In the genomic region with DNA sequence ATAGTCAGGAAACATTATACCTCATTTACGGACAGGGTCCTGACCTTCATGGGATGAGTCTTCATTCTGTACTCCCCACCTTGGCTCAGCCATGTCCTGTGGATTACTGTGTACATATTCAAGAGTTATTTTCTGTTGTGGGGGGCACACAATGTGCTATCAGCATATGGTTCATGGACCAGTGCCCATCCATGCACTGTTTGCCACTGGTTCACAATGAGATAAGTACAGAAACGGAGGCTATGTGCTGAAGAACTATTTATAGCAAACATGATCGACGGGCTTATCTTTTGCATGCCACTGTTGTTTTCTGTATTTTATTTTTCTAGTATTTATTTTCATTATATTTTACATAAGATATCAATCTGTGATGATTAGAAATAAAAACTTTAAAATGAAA, we compare ENCODE assay signal across 15 cellular contexts. TPM values are rescaled to one million over a fixed set of nuclear protein-coding genes. Genes with fewer than 3 reads are reported as not detected.
A peak's percentile ranks its signal among the peaks of the same experiment; 100 is the strongest.
DNase-seq lines count a peak whose midpoint lies in the region; ATAC-seq and TF ChIP-seq lines count a peak whose summit lies in the region.
"Had no signal": no experiment of that assay in that cellular context is flagged by ENCODE, and none has a peak within 500 bp of the region (broad histone marks: within the 10 kb centered on the region; RNA-seq: fewer than 3 reads in every experiment).

No MANE protein-coding gene starts in this region.

- WGBS in transverse colon (ENCODE audit: low coverage in 1 of 2), 2 donors, result 41 to 67% methylated on average over 4 of the region's 4 CpGs

- no peak overlapping the region for H3K4me3 Mint-ChIP-seq in activated T-helper 17 cell treated with anti-CD3 and anti-CD28 coated beads, Interleukin-2, amount 50 U/mL, for 72 hours
- no peak overlapping the region for H3K4me3 Mint-ChIP-seq in activated CD4-positive, alpha-beta memory T cell treated with anti-CD3 and anti-CD28 coated beads, Interleukin-2, amount 10 ng/mL, durations not matched to agents 7 days and 5 days

- in situ Hi-C loops in transverse colon (cut with MboI; ENCODE audit: low pct_ligation_motif_present in 1 of 4, low pct_unique_long_range_greater_than_20kb in 1 of 4, low sequenced_read_pairs in 3 of 4), result no loop called here

- no peaks in the 10 kb centered on the region for H3K27me3 Mint-ChIP-seq in activated T-helper 17 cell treated with anti-CD3 and anti-CD28 coated beads, Interleukin-2, amount 50 U/mL, for 72 hours
- H3K27me3 Mint-ChIP-seq in activated CD4-positive, alpha-beta memory T cell treated with anti-CD3 and anti-CD28 coated beads, Interleukin-2, amount 10 ng/mL, durations not matched to agents 7 days and 5 days, result no peaks in the 10 kb centered on the region

- TF ChIP-seq POLR2A in transverse colon (IDR thresholded peaks at IDR 0.05), result no peak

- no peaks in the 10 kb centered on the region for H4K20me1 ChIP-seq in PC-9 (ENCODE audit: insufficient read depth)

- TF ChIP-seq EP300 in transverse colon (IDR thresholded peaks at IDR 0.05; ENCODE audit: low read depth), result no peak

- BruUV-seq in PC-9 (replicated peaks; lab: Mats Ljungman, UMichigan), result no TSS peak

- peaks cover 77% of the 10 kb centered on the region for H3K4me1 ChIP-seq in PC-9 (replicated peaks; ENCODE audit: insufficient read depth)
- H3K4me1 ChIP-seq in left lung, result peaks cover 4 to 7% of the 10 kb centered on the region in 2 donors
- H3K4me1 ChIP-seq in transverse colon, result peaks cover 3 to 75% (median 27%) of the 10 kb centered on the region in 4 donors
- H3K4me1 ChIP-seq: BE2C had no signal

- intact Hi-C loops in PC-9 (cut with micrococcal nuclease; ENCODE audit: unreplicated experiment), result loop anchor here (1.0 kb wide), 2 partner anchors 46 to 102 kb away; no protein-coding TSS in a partner anchor
- intact Hi-C loops in left lung (cut with DNase I), result no loop called here
- intact Hi-C loops in transverse colon (cut with DNase I; ENCODE audit: low total_unique reads), result loop anchor here (1.0 kb wide), 1 partner anchor 46 kb away; no protein-coding TSS in a partner anchor

- DNase-seq in PC-9 (no peak), left lung (no peak), transverse colon (no peak), COLO829 (ENCODE audit: low spot score) (no peak)
- DNase-seq in activated effector memory CD4-positive, alpha-beta T cell treated with anti-CD3 and anti-CD28 coated beads, Interleukin-2, amount 50 U/mL, for 16 hours, result no peak
- no peak for DNase-seq in activated CD4-positive, alpha-beta memory T cell treated with anti-CD3 and anti-CD28 coated beads, Interleukin-2, amount 10 ng/mL, durations not matched to agents 7 days and 5 days
- DNase-seq: BE2C; DMS153; NCI-H1436 treated with DMSO at 0.1 percent for 48 hours; NCI-H2227 treated with DMSO at 0.1 percent for 48 hours; NCI-H526 treated with DMSO at 0.1 percent for 48 hours; NK-92 treated with Interleukin-12 subunit alpha and Interleukin-12 subunit beta, amount 100 ng/mL, for 24 hours had no signal

- no peak overlapping the region; the same call in 1 of the 2 replicates for H2AFZ ChIP-seq in PC-9

- no peaks in the 10 kb centered on the region for H3K36me3 Mint-ChIP-seq in activated T-helper 17 cell treated with anti-CD3 and anti-CD28 coated beads, Interleukin-2, amount 50 U/mL, for 72 hours (ENCODE audit: low read depth)
- H3K36me3 Mint-ChIP-seq in activated CD4-positive, alpha-beta memory T cell treated with anti-CD3 and anti-CD28 coated beads, Interleukin-2, amount 10 ng/mL, durations not matched to agents 7 days and 5 days (ENCODE audit: low read depth), result peaks cover 67% of the 10 kb centered on the region

- peak overlapping the region; percentile 55 for H3K27ac Mint-ChIP-seq in activated T-helper 17 cell treated with anti-CD3 and anti-CD28 coated beads, Interleukin-2, amount 50 U/mL, for 72 hours
- no peak overlapping the region for H3K27ac Mint-ChIP-seq in activated CD4-positive, alpha-beta memory T cell treated with anti-CD3 and anti-CD28 coated beads, Interleukin-2, amount 10 ng/mL, durations not matched to agents 7 days and 5 days

- H3K9me3 Mint-ChIP-seq in activated T-helper 17 cell treated with anti-CD3 and anti-CD28 coated beads, Interleukin-2, amount 50 U/mL, for 72 hours, result no peaks in the 10 kb centered on the region
- peaks cover 2% of the 10 kb centered on the region for H3K9me3 Mint-ChIP-seq in activated CD4-positive, alpha-beta memory T cell treated with anti-CD3 and anti-CD28 coated beads, Interleukin-2, amount 10 ng/mL, durations not matched to agents 7 days and 5 days

- no peaks in the 10 kb centered on the region for H3K79me2 ChIP-seq in PC-9 (ENCODE audit: low read depth)

- peaks cover 57% of the 10 kb centered on the region for H3F3A ChIP-seq in PC-9 (ENCODE audit: insufficient read depth, low read depth)

- peak overlapping the region; percentile 61 for H3K4me2 ChIP-seq in PC-9

- H3K27me3 ChIP-seq in PC-9 (ENCODE audit: insufficient read depth, low read depth) (no peaks in the 10 kb centered on the region), left lung (no peaks in the 10 kb centered on the region), transverse colon (no peaks in the 10 kb centered on the region)
- H3K27me3 ChIP-seq: BE2C had no signal

- TF ChIP-seq CTCF in PC-9 (conservative IDR thresholded peaks at IDR 0.05), result no peak
- TF ChIP-seq CTCF in left lung (IDR thresholded peaks at IDR 0.05), result no peak
- no peak for TF ChIP-seq CTCF in transverse colon (IDR thresholded peaks at IDR 0.05)

- H3K9me2 ChIP-seq in PC-9 (ENCODE audit: insufficient read depth), result no peaks in the 10 kb centered on the region

- H3K36me3 ChIP-seq in PC-9 (ENCODE audit: low read depth), result no peaks in the 10 kb centered on the region
- H3K36me3 ChIP-seq in left lung, result no peaks in the 10 kb centered on the region
- H3K36me3 ChIP-seq in transverse colon, result no peaks in the 10 kb centered on the region
- H3K36me3 ChIP-seq: BE2C had no signal

- no peak for ATAC-seq in activated T-helper 17 cell treated with anti-CD3 and anti-CD28 coated beads, Interleukin-2, amount 50 U/mL, for 72 hours (replicated peaks)
- no peak for ATAC-seq in left lung

- H3K4me1 Mint-ChIP-seq in activated T-helper 17 cell treated with anti-CD3 and anti-CD28 coated beads, Interleukin-2, amount 50 U/mL, for 72 hours, result peaks cover 27% of the 10 kb centered on the region
- peaks cover 61% of the 10 kb centered on the region for H3K4me1 Mint-ChIP-seq in activated CD4-positive, alpha-beta memory T cell treated with anti-CD3 and anti-CD28 coated beads, Interleukin-2, amount 10 ng/mL, durations not matched to agents 7 days and 5 days

- no peaks in the 10 kb centered on the region for H3K9me3 ChIP-seq in PC-9 (ENCODE audit: insufficient read depth, low read depth)
- no peaks in the 10 kb centered on the region for H3K9me3 ChIP-seq in left lung
- no peaks in the 10 kb centered on the region for H3K9me3 ChIP-seq in transverse colon
- H3K9me3 ChIP-seq: BE2C had no signal

- CTCF ChIA-PET in PC-9 (lab: Charles Lee), result no interaction called here
- CTCF ChIA-PET in activated CD4-positive, alpha-beta memory T cell treated with anti-CD3 and anti-CD28 coated beads, Interleukin-2, amount 10 ng/mL, durations not matched to agents 7 days and 5 days (lab: Charles Lee), result no interaction called here

- POLR2A ChIA-PET in PC-9 (lab: Charles Lee; ENCODE audit: unreplicated experiment), result no interaction called here
- POLR2A ChIA-PET in activated CD4-positive, alpha-beta memory T cell treated with anti-CD3 and anti-CD28 coated beads, Interleukin-2, amount 10 ng/mL, durations not matched to agents 7 days and 5 days (lab: Charles Lee), result no interaction called here

- H3K27ac ChIP-seq in PC-9, result peak overlapping the region; percentile 97
- peak overlapping the region; percentile 45 to 59 for H3K27ac ChIP-seq in left lung
- H3K27ac ChIP-seq in transverse colon, result peak overlapping the region; percentile 68 to 81 (median 74)
- H3K27ac ChIP-seq: HL-60 had no signal

- H3K4me3 ChIP-seq in PC-9, result no peak overlapping the region
- H3K4me3 ChIP-seq in left lung, result no peak overlapping the region
- no peak overlapping the region for H3K4me3 ChIP-seq in transverse colon

RNA-seq across cellular contexts. Expression of a gene that starts 56.4 kb away (rescaled TPM):
- total RNA-seq in PC-9 (2021) (0.28 and 0.50 TPM in 2 replicates), left lung (1 to 10 TPM; 1.5 to 2.5 TPM), transverse colon (1 to 10 TPM in 3 of 4 donors, under 1 TPM in 1; 1.00 to 9.6 (median 7.2) TPM)
- total RNA-seq in activated T-helper 17 cell treated with anti-CD3 and anti-CD28 coated beads, Interleukin-2, amount 50 U/mL, for 72 hours, result not detected
- total RNA-seq in activated CD4-positive, alpha-beta memory T cell treated with anti-CD3 and anti-CD28 coated beads, Interleukin-2, amount 10 ng/mL, durations not matched to agents 7 days and 5 days, result 1 to 10 TPM; 1.1 to 1.7 TPM
- total RNA-seq: H1 had no signal

Comparison
In these comparisons a context has a peak if more than half of its experiments do, and no peak if none do; other contexts are left out.
1. intact Hi-C loops: an anchor here in PC-9 (1.0 kb wide) and transverse colon (1.0 kb wide); none called in left lung.